ENCODE assay signal across 8 cellular contexts in the genomic region with DNA sequence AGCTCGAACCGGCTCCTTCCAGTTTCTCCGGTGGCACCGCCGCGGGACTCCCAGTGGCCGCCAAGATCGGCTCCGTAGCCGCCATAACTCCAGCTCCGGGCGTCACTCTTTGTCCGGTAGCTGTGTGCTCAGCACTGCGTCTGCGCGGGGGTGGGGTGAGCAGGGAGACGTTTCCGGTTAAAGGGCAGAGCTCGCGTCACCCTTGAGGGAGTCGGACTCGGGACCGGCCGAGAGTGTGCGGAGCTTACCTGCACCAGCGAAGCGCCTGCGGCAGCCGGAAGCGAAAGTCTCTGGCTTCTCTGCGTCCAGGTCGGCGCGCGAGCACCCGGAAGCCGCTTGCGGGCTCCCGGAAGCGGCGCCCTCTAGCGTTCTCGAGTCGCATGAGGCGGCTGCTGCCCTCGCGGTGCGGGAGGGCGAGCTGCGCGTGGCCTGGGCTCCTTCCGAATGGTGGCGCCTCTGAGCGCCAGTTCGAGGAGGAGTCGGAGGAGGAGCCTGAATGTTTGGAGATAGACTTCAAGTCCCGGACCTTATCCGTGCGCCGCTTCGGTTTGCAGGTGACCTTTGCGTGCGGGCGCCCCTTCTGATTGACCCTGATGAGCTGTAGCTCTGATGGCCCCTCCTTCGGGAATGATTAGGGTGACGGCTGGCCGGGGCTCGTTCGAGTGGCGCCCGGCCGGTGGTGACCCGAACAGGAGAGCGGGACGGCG. TPM values are rescaled to one million over a fixed set of nuclear protein-coding genes. Genes with fewer than 3 reads are reported as not detected.
DNase-seq lines count a peak whose midpoint lies in the region; ATAC-seq and TF ChIP-seq lines count a peak whose summit lies in the region.

A gene (minus strand): TSS at position 303 of the 707 bp plus-strand sequence. CDS start 218 bp downstream, at position 85.

- H3K27ac ChIP-seq in CD4-positive, CD25-positive, alpha-beta regulatory T cell (ENCODE audit: insufficient read depth, low read length, poor library complexity, severe bottlenecking): peak within 1 kb of the TSS; percentile 99
- H3K27ac ChIP-seq in left lung: peak within 1 kb of the TSS; percentile 95 to 99

- peaks cover 30% of the 10 kb centered on the region for H3K4me1 ChIP-seq in CD4-positive, CD25-positive, alpha-beta regulatory T cell (ENCODE audit: control insufficient read depth, insufficient read depth, low read length, poor library complexity, severe bottlenecking)
- peaks cover 12 to 25% of the 10 kb centered on the region in 2 donors for H3K4me1 ChIP-seq in left lung

- peak; percentile 98 for TF ChIP-seq CTCF in left lung (IDR thresholded peaks at IDR 0.05)

- H3K4me3 ChIP-seq in CD4-positive, CD25-positive, alpha-beta regulatory T cell (ENCODE audit: low read depth, low read length): peak within 1 kb of the TSS; percentile 96
- H3K4me3 ChIP-seq in left lung: peak within 1 kb of the TSS; percentile 79 to 85

- H3K36me3 ChIP-seq in CD4-positive, CD25-positive, alpha-beta regulatory T cell (ENCODE audit: control insufficient read depth, insufficient read depth, low read length): no peaks in the 10 kb centered on the region
- H3K36me3 ChIP-seq in left lung: no peaks in the 10 kb centered on the region

- H3K9me3 Mint-ChIP-seq in CD4-positive, CD25-positive, alpha-beta regulatory T cell: peaks cover 0 to 2% (median 0%) of the 10 kb centered on the region in 7 donors
- no peaks in the 10 kb centered on the region for H3K9me3 Mint-ChIP-seq in dendritic cell treated with granulocyte-macrophage colony-stimulating factor and Interleukin-4, amounts not matched to agents 40 ng/mL and 50 ng/mL, for 4 days

- H3K36me3 Mint-ChIP-seq in CD4-positive, CD25-positive, alpha-beta regulatory T cell: no peaks in the 10 kb centered on the region
- H3K36me3 Mint-ChIP-seq in dendritic cell treated with granulocyte-macrophage colony-stimulating factor and Interleukin-4, amounts not matched to agents 40 ng/mL and 50 ng/mL, for 4 days (ENCODE audit: low read depth): peaks cover 35% of the 10 kb centered on the region

- no peaks in the 10 kb centered on the region for H3K27me3 ChIP-seq in CD4-positive, CD25-positive, alpha-beta regulatory T cell (ENCODE audit: control insufficient read depth, insufficient read depth, low read length)
- H3K27me3 ChIP-seq in left lung: no peaks in the 10 kb centered on the region

- peak within 1 kb of the TSS; percentile 91 to 99 (median 99) for H3K4me3 Mint-ChIP-seq in CD4-positive, CD25-positive, alpha-beta regulatory T cell
- peak within 1 kb of the TSS; percentile 99 for H3K4me3 Mint-ChIP-seq in dendritic cell treated with granulocyte-macrophage colony-stimulating factor and Interleukin-4, amounts not matched to agents 40 ng/mL and 50 ng/mL, for 4 days

- peaks cover 6 to 43% (median 20%) of the 10 kb centered on the region in 4 donors for H3K4me1 Mint-ChIP-seq in CD4-positive, CD25-positive, alpha-beta regulatory T cell
- peaks cover 8% of the 10 kb centered on the region for H3K4me1 Mint-ChIP-seq in dendritic cell treated with granulocyte-macrophage colony-stimulating factor and Interleukin-4, amounts not matched to agents 40 ng/mL and 50 ng/mL, for 4 days (ENCODE audit: low read depth)

- peak; percentile 95 to 99 (median 97) for DNase-seq in CD4-positive, CD25-positive, alpha-beta regulatory T cell
- DNase-seq in NCI-H748 treated with DMSO at 0.1 percent for 48 hours (lab: John Stamatoyannopoulos, UW): peak; percentile 89
- DNase-seq in activated CD4-positive, alpha-beta T cell treated with anti-CD3 and anti-CD28 coated beads, Interleukin-2, amount 50 U/mL, for 24 hours (ENCODE audit: low read depth in 1 of 2, low spot score in 1 of 2): peak; percentile 92 to 97
- peak; percentile 96 to 99 for DNase-seq in left lung
- DNase-seq in stimulated activated CD4-positive, alpha-beta T cell treated with anti-CD3 and anti-CD28 coated beads, Interleukin-2, amount 100 ng/mL, for 48 hours: peak; percentile 94 to 95

- H3K27ac Mint-ChIP-seq in CD4-positive, CD25-positive, alpha-beta regulatory T cell: peak within 1 kb of the TSS; percentile 99 to 100 (median 100)
- peak within 1 kb of the TSS; percentile 97 for H3K27ac Mint-ChIP-seq in dendritic cell treated with granulocyte-macrophage colony-stimulating factor and Interleukin-4, amounts not matched to agents 40 ng/mL and 50 ng/mL, for 4 days

- peak; percentile 87 to 89 for ATAC-seq in CD4-positive, CD25-positive, alpha-beta regulatory T cell (ENCODE audit: low read depth in 2 of 2)
- ATAC-seq in GM19395 (IDR thresholded peaks at IDR 0.05; ENCODE audit: unreplicated experiment): peak; percentile 86
- peak; percentile 89 for ATAC-seq in HG03565 (IDR thresholded peaks at IDR 0.05; ENCODE audit: unreplicated experiment)
- peak; percentile 96 for ATAC-seq in left lung

- H3K27me3 Mint-ChIP-seq in CD4-positive, CD25-positive, alpha-beta regulatory T cell: peaks cover 8% of the 10 kb centered on the region
- H3K27me3 Mint-ChIP-seq in dendritic cell treated with granulocyte-macrophage colony-stimulating factor and Interleukin-4, amounts not matched to agents 40 ng/mL and 50 ng/mL, for 4 days: no peaks in the 10 kb centered on the region

- intact Hi-C loops in dendritic cell treated with granulocyte-macrophage colony-stimulating factor and Interleukin-4, amounts not matched to agents 40 ng/mL and 50 ng/mL, for 4 days (cut with micrococcal nuclease): no loop called here
- intact Hi-C loops in left lung (cut with DNase I): no loop called here

- no peaks in the 10 kb centered on the region for H3K9me3 ChIP-seq in CD4-positive, CD25-positive, alpha-beta regulatory T cell (ENCODE audit: control insufficient read depth in 2 of 2, low read length in 2 of 2)
- H3K9me3 ChIP-seq in left lung: no peaks in the 10 kb centered on the region

RNA-seq across cellular contexts. Expression of the gene that starts here (rescaled TPM):
- total RNA-seq in CD4-positive, CD25-positive, alpha-beta regulatory T cell: 83.3 TPM
- 100 to 1,000 TPM; 166 to 258 (median 234) TPM for polyA plus RNA-seq in CD4-positive, CD25-positive, alpha-beta regulatory T cell
- 10 to 100 TPM; 58.1 to 62.1 TPM for total RNA-seq in left lung

Comparison
In these comparisons a context has a peak if more than half of its experiments do, and no peak if none do; other contexts are left out.
1. Peak in every context shown above with its lines: DNase-seq, ATAC-seq, H3K4me3 ChIP-seq and H3K27ac ChIP-seq.